8 cellular contexts compared by ENCODE assay signal in genomic region chr20:35663516-35663812, GRCh38. TPM values are rescaled to one million over a fixed set of nuclear protein-coding genes. Genes with fewer than 3 reads are reported as not detected.
DNase-seq lines count a peak whose midpoint lies in the region; ATAC-seq and TF ChIP-seq lines count a peak whose summit lies in the region.

No MANE protein-coding gene starts in this region.

- CTCF ChIA-PET in PC-9 (lab: Charles Lee): interaction anchor here (0.7 kb wide), 1 partner anchor 133 kb away, joined by 3 read pairs; no protein-coding TSS in a partner anchor

- no peaks in the 10 kb centered on the region for H3K27me3 ChIP-seq in GM06990 (replicated peaks; ENCODE audit: control insufficient read depth, insufficient read depth, low read length)
- H3K27me3 ChIP-seq in PC-9 (ENCODE audit: insufficient read depth, low read depth): no peaks in the 10 kb centered on the region
- H3K27me3 ChIP-seq in osteoblast (ENCODE audit: insufficient read depth, low read length): no peaks in the 10 kb centered on the region

- H2AFZ ChIP-seq in PC-9 (no peak overlapping the region), osteoblast (ENCODE audit: low read length) (no peak overlapping the region)

- DNase-seq in GM06990 (ENCODE audit: extremely low read depth, insufficient read length) (no peak), PC-9 (no peak), epithelial cell of prostate (ENCODE audit: low read depth, low spot score) (no peak), osteoblast (ENCODE audit: insufficient read length, low spot score, missing footprints) (no peak), inferior parietal cortex (ENCODE audit: extremely low spot score) (no peak), epidermal melanocyte (ENCODE audit: insufficient read length, low spot score) (no peak)
- no peak for DNase-seq in activated CD8-positive, alpha-beta memory T cell treated with anti-CD3 and anti-CD28 coated beads, Interleukin-2, amount 50 U/mL, for 48 hours

- H3K27ac ChIP-seq in PC-9: peak overlapping the region; percentile 86; the same call in 1 of the 2 replicates
- peak overlapping the region; percentile 81 for H3K27ac ChIP-seq in epithelial cell of prostate
- peak overlapping the region; percentile 98 for H3K27ac ChIP-seq in osteoblast (ENCODE audit: low read depth, low read length)

- no peaks in the 10 kb centered on the region for H3K9me3 ChIP-seq in PC-9 (ENCODE audit: insufficient read depth, low read depth)
- no peaks in the 10 kb centered on the region for H3K9me3 ChIP-seq in osteoblast (ENCODE audit: low read depth, low read length)

- no TSS peak for BruUV-seq in PC-9 (replicated peaks; lab: Mats Ljungman, UMichigan)

- TF ChIP-seq CTCF in GM06990 (IDR thresholded peaks at IDR 0.05; ENCODE audit: insufficient read depth, low read length, poor library complexity, severe bottlenecking) (no peak), PC-9 (conservative IDR thresholded peaks at IDR 0.05) (no peak), osteoblast (IDR thresholded peaks at IDR 0.05; ENCODE audit: extremely low read depth, low read depth, low read length) (no peak)

- H4K20me1 ChIP-seq in PC-9 (ENCODE audit: insufficient read depth) (peaks cover 56% of the 10 kb centered on the region), osteoblast (ENCODE audit: insufficient read depth, low read length) (peaks cover 56% of the 10 kb centered on the region)

- intact Hi-C loops in PC-9 (cut with micrococcal nuclease; ENCODE audit: unreplicated experiment): loop anchor here (2.0 to 5.0 kb wide), 3 partner anchors 47 to 96 kb away; partner anchors contain the start of gene RBM39

- H3K36me3 ChIP-seq in GM06990 (ENCODE audit: control insufficient read depth, insufficient read depth, low read length) (no peaks in the 10 kb centered on the region), PC-9 (ENCODE audit: low read depth) (no peaks in the 10 kb centered on the region), osteoblast (ENCODE audit: insufficient read depth, low read length) (peaks cover 4% of the 10 kb centered on the region)

- H3K4me3 ChIP-seq in GM06990 (replicated peaks; ENCODE audit: low read depth, low read length) (peak overlapping the region; percentile 96), PC-9 (peak overlapping the region; percentile 99), osteoblast (ENCODE audit: insufficient read depth, low read length) (peak overlapping the region; percentile 99)

- H3K4me1 ChIP-seq in PC-9 (replicated peaks; ENCODE audit: insufficient read depth) (peaks cover 42% of the 10 kb centered on the region), osteoblast (ENCODE audit: insufficient read depth, low read length) (peaks cover 28% of the 10 kb centered on the region)

- H3K79me2 ChIP-seq in PC-9 (ENCODE audit: low read depth): peaks cover 62% of the 10 kb centered on the region
- peaks cover 66% of the 10 kb centered on the region for H3K79me2 ChIP-seq in osteoblast (ENCODE audit: insufficient read depth, low read length)

- H3K4me2 ChIP-seq in PC-9: peak overlapping the region; percentile 87
- peak overlapping the region; percentile 100 for H3K4me2 ChIP-seq in osteoblast (ENCODE audit: insufficient read depth, low read length)

- no peak for ATAC-seq in HG02840 (IDR thresholded peaks at IDR 0.05; ENCODE audit: low FRiP score, unreplicated experiment)

- no peaks in the 10 kb centered on the region for H3K9me2 ChIP-seq in PC-9 (ENCODE audit: insufficient read depth)

- H3F3A ChIP-seq in PC-9 (ENCODE audit: insufficient read depth, low read depth): peaks cover 16% of the 10 kb centered on the region

- POLR2A ChIA-PET in PC-9 (lab: Charles Lee; ENCODE audit: unreplicated experiment): interaction anchor here (0.7 kb wide), 2 partner anchors 67 to 104 kb away, joined by 3 to 5 read pairs; no protein-coding TSS in a partner anchor

RNA-seq across cellular contexts. Expression of gene CPNE1, which starts 1.2 kb away (rescaled TPM):
- total RNA-seq in PC-9 (2021) (271 and 311 TPM in 2 replicates), osteoblast (165 and 166 TPM in 2 replicates)

RNA-seq across cellular contexts. Expression of gene RBM12, which starts 1.2 kb away (rescaled TPM):
- 46.9 and 81.2 TPM in 2 replicates for total RNA-seq in PC-9 (2021)
- total RNA-seq in osteoblast: 57.8 and 62.6 TPM in 2 replicates

RNA-seq across cellular contexts. Expression of gene NFS1, which starts 35.7 kb away (rescaled TPM):
- total RNA-seq in PC-9 (2021): 56.9 and 65.0 TPM in 2 replicates
- total RNA-seq in osteoblast: 21.7 and 29.5 TPM in 2 replicates

RNA-seq across cellular contexts. Expression of gene ROMO1, which starts 35.7 kb away (rescaled TPM):
- total RNA-seq in PC-9 (2021): 175 and 271 TPM in 2 replicates
- total RNA-seq in osteoblast: 108 and 124 TPM in 2 replicates

RNA-seq across cellular contexts. Expression of gene SPAG4, which starts 47.8 kb away (rescaled TPM):
- total RNA-seq in PC-9 (2021): 14.1 and 22.9 TPM in 2 replicates
- total RNA-seq in osteoblast: 3.2 and 4.0 TPM in 2 replicates
